In genomic region chr18:31037666-31038065, GRCh38 we compare ENCODE assay signal across 11 cellular contexts. TPM values are rescaled to one million over a fixed set of nuclear protein-coding genes. Genes with fewer than 3 reads are reported as not detected.
A peak's percentile ranks its signal among the peaks of the same experiment; 100 is the strongest.
DNase-seq lines count a peak whose midpoint lies in the region; TF ChIP-seq lines count a peak whose summit lies in the region.
"Not testable (repeated sequence)": the region's sequence is repeated elsewhere in the genome, so short reads cannot be mapped to it uniquely, and the experiment has no call there.
"Had no signal": no experiment of that assay in that cellular context is flagged by ENCODE, and none has a peak within 500 bp of the region (broad histone marks: within the 10 kb centered on the region; RNA-seq: fewer than 3 reads in every experiment).

No MANE protein-coding gene starts in this region.

- H3K79me2 ChIP-seq in mammary epithelial cell (ENCODE audit: insufficient read depth, low read length) = peaks cover 96% of the 10 kb centered on the region

- TF ChIP-seq CTCF in mammary epithelial cell (conservative IDR thresholded peaks at IDR 0.05 in 1 of 2, IDR thresholded peaks at IDR 0.05 in 1 of 2; ENCODE audit: extremely low read depth in 1 of 2, insufficient read depth in 1 of 2, low read depth in 1 of 2, low read length in 2 of 2); fibroblast of pulmonary artery (IDR thresholded peaks at IDR 0.05; ENCODE audit: low read length, missing control alignments); mesothelial cell of epicardium (IDR thresholded peaks at IDR 0.05; ENCODE audit: unreplicated experiment); spleen (IDR thresholded peaks at IDR 0.05 in 8 of 11, conservative IDR thresholded peaks at IDR 0.05 in 3 of 11): not testable (repeated sequence)

- dilution Hi-C loops in mammary epithelial cell (cut with HindIII; ENCODE audit: low sequenced_read_pairs) = loop anchor here (25.0 kb wide), 1 partner anchor 200 kb away; no protein-coding TSS in a partner anchor

- H3K27me3 ChIP-seq in mammary epithelial cell (ENCODE audit: insufficient read depth, low read length) = not testable (repeated sequence)
- peaks cover 0 to 39% (median 21%) of the 10 kb centered on the region in 7 donors for H3K27me3 ChIP-seq in spleen (replicated peaks in 1 of 7)

- BruUV-seq in mammary epithelial cell (replicated peaks; lab: Mats Ljungman, UMichigan) = not testable (repeated sequence)

- DNase-seq in ELR (ENCODE audit: low read depth) (peak; percentile 32), amniotic epithelial cell (ENCODE audit: low read depth) (peak; percentile 71), fibroblast of pulmonary artery (ENCODE audit: low read depth) (peak; percentile 72), iris pigment epithelial cell (ENCODE audit: low read depth) (peak; percentile 19), spleen (peak; percentile 35)
- DNase-seq in mammary epithelial cell; mesothelial cell of epicardium (ENCODE audit: low spot score in 2 of 2, unreplicated experiment in 2 of 2): not testable (repeated sequence)

- H3K27me3 Mint-ChIP-seq in mesothelial cell of epicardium (ENCODE audit: low read depth) = peaks cover 15% of the 10 kb centered on the region

- H3K4me1 Mint-ChIP-seq in mesothelial cell of epicardium = peaks cover 45% of the 10 kb centered on the region

- TF ChIP-seq RAD21 in Ishikawa (IDR thresholded peaks at IDR 0.05; ENCODE audit: low read depth) = not testable (repeated sequence)

- not testable (repeated sequence) for H3K36me3 ChIP-seq in mammary epithelial cell (ENCODE audit: insufficient read depth, low read length); spleen

- CTCF ChIA-PET in mammary epithelial cell (lab: Charles Lee; ENCODE audit: low non-redundant PET) = not testable (repeated sequence)

- intact Hi-C loops in mammary epithelial cell (cut with micrococcal nuclease); spleen (cut with DNase I; ENCODE audit: low total_unique reads): not testable (repeated sequence)

- in situ Hi-C loops in mammary epithelial cell (cut with MboI; ENCODE audit: low sequenced_read_pairs in 2 of 2) = loop anchor here in 1 of 2 donors (25.0 kb wide), 1 partner anchor 200 kb away; no protein-coding TSS in a partner anchor

- H3K4me3 Mint-ChIP-seq in mesothelial cell of epicardium = not testable (repeated sequence)

- not testable (repeated sequence) for H3K9me3 Mint-ChIP-seq in mesothelial cell of epicardium

- not testable (repeated sequence) for H3K36me3 Mint-ChIP-seq in mesothelial cell of epicardium

- TF ChIP-seq POLR2A in spleen (IDR thresholded peaks at IDR 0.05) = not testable (repeated sequence)

- peak overlapping the region; percentile 28 for H3K27ac ChIP-seq in mammary epithelial cell (ENCODE audit: insufficient read depth, low read depth, low read length)
- not testable (repeated sequence) for H3K27ac ChIP-seq in spleen

- H3K9ac ChIP-seq in mammary epithelial cell (ENCODE audit: insufficient read depth, low read length) = not testable (repeated sequence)

- not testable (repeated sequence) for H4K20me1 ChIP-seq in mammary epithelial cell (ENCODE audit: insufficient read depth, low read length)

- H3K9me3 ChIP-seq in mammary epithelial cell (replicated peaks; ENCODE audit: insufficient read depth, low read length) = not testable (repeated sequence)
- H3K9me3 ChIP-seq in spleen = peaks cover 0 to 24% (median 7%) of the 10 kb centered on the region in 8 donors

- H3K4me2 ChIP-seq in mammary epithelial cell (ENCODE audit: insufficient read depth, low read depth, low read length) = peak overlapping the region; percentile 17

- TF ChIP-seq EP300 in Ishikawa (IDR thresholded peaks at IDR 0.05; ENCODE audit: borderline replicate concordance) = not testable (repeated sequence)

- 93% methylated on average over 7 of the region's 7 CpGs for WGBS in mammary epithelial cell (ENCODE audit: low coverage, missing lambda C conversion rate)
- WGBS in spleen, 5 donors = 86 to 93% (median 89%) methylated on average over 7 of the region's 7 CpGs

- H3K4me1 ChIP-seq in mammary epithelial cell (ENCODE audit: insufficient read depth, low read length) = not testable (repeated sequence)
- peaks cover 0 to 18% (median 6%) of the 10 kb centered on the region in 6 donors for H3K4me1 ChIP-seq in spleen

- peak overlapping the region; percentile 84 for H3K27ac Mint-ChIP-seq in mesothelial cell of epicardium

- H2AFZ ChIP-seq in mammary epithelial cell (ENCODE audit: low read depth, low read length) = not testable (repeated sequence)

- not testable (repeated sequence) for H3K4me3 ChIP-seq in mammary epithelial cell (replicated peaks in 1 of 3; ENCODE audit: insufficient read depth in 1 of 3, low read depth in 2 of 3, low read length in 3 of 3); fibroblast of pulmonary artery (replicated peaks; ENCODE audit: low read depth, low read length); spleen

TF ChIP-seq in Ishikawa, 13 proteins besides CTCF, POLR2A, EP300 and RAD21:
- TF ChIP-seq TEAD4 (IDR thresholded peaks at IDR 0.05) = 0 out of 2 replicates have a peak, but pooled peaks have one; percentile 10

RNA-seq across cellular contexts. Expression of gene DSC3, which starts 4.9 kb away (rescaled TPM):
- total RNA-seq in mammary epithelial cell = 100 to 1,000 TPM; 125 to 272 TPM
- polyA plus RNA-seq in mammary epithelial cell = 50.2 TPM
- polyA minus RNA-seq in mammary epithelial cell = 78.5 TPM
- total RNA-seq in mesothelial cell of epicardium = 29.1 to 32.6 TPM (median 30.9 TPM) in 3 replicates
- total RNA-seq in spleen = under 1 TPM in 1 of 7 donors, not detected in 6; 0.14 TPM
- polyA plus RNA-seq in spleen = under 1 TPM; 0.03 to 0.09 (median 0.05) TPM
- total RNA-seq: A673; CD8-positive, alpha-beta T cell; G401 had no signal

Comparison
In these comparisons a context has a peak if more than half of its experiments do, and no peak if none do; other contexts are left out.
1. RNA of gene DSC3, which starts 4.9 kb away (total RNA-seq): 125 to 272 TPM in mammary epithelial cell and 29.1 to 32.6 TPM in mesothelial cell of epicardium; 0.14 TPM in spleen; every median in the first group is over 10 times any median in the second.